25 cellular contexts compared by ENCODE assay signal in genomic region chr10:77317221-77317620, GRCh38.
"Had no signal": no experiment of that assay in that cellular context is flagged by ENCODE, and none has a peak within 500 bp of the region (broad histone marks: within the 10 kb centered on the region; RNA-seq: fewer than 3 reads in every experiment).

No MANE protein-coding gene starts in this region.

- H3K27me3 ChIP-seq: adrenal gland, brain microvascular endothelial cell, colonic mucosa, gastroesophageal sphincter had no signal

- H3K4me3 ChIP-seq: adrenal gland, colonic mucosa, esophagus squamous epithelium, gastroesophageal sphincter had no signal

- H3K27ac ChIP-seq: adrenal gland, brain microvascular endothelial cell, colonic mucosa, epithelial cell of prostate, esophagus squamous epithelium, gastroesophageal sphincter had no signal

- H3K4me1 ChIP-seq: adrenal gland, colonic mucosa, esophagus squamous epithelium had no signal

- H3K36me3 ChIP-seq: adrenal gland, brain microvascular endothelial cell, colonic mucosa, esophagus squamous epithelium, gastroesophageal sphincter had no signal

- H3K9me3 ChIP-seq: adrenal gland, colonic mucosa, esophagus squamous epithelium, gastroesophageal sphincter had no signal

- DNase-seq: activated CD4-positive, alpha-beta memory T cell treated with anti-CD3 and anti-CD28 coated beads for 36 hours; activated CD4-positive, alpha-beta T cell treated with anti-CD3 and anti-CD28 coated beads for 36 hours; activated CD4-positive, alpha-beta T cell treated with anti-CD3 and anti-CD28 coated beads, Interleukin-2, amount 10 ng/mL, durations not matched to agents 24 days and 14 days; activated CD4-positive, CD25-positive, alpha-beta regulatory T cell; activated CD4-positive, CD25-positive, alpha-beta regulatory T cell treated with anti-CD3 and anti-CD28 coated beads, Interleukin-2, amount 50 U/mL, for 72 hours; activated CD8-positive, alpha-beta memory T cell treated with anti-CD3 and anti-CD28 coated beads, Interleukin-2, amount 10 ng/mL, durations not matched to agents 7 days and 5 days; activated CD8-positive, alpha-beta memory T cell treated with anti-CD3 and anti-CD28 coated beads, Interleukin-2, amount 50 U/mL, for 4 hours; activated CD8-positive, alpha-beta T cell treated with anti-CD3 and anti-CD28 coated beads, Interleukin-2, amount 10 ng/mL, durations not matched to agents 7 days and 5 days; activated effector memory CD4-positive, alpha-beta T cell treated with anti-CD3 and anti-CD28 coated beads, Interleukin-2, amount 50 U/mL, for 16 hours; activated naive CD4-positive, alpha-beta T cell treated with anti-CD3 and anti-CD28 coated beads for 36 hours; activated naive CD8-positive, alpha-beta T cell treated with anti-CD3 and anti-CD28 coated beads for 36 hours; activated naive CD8-positive, alpha-beta T cell treated with anti-CD3 and anti-CD28 coated beads, Interleukin-2, amount 50 U/mL, for 24 hours; activated T-cell treated with anti-CD3 and anti-CD28 coated beads, Interleukin-2, amount 50 U/mL, for 1 hour; activated T-cell treated with anti-CD3 and anti-CD28 coated beads, Interleukin-2, amount 50 U/mL, for 48 hours; adrenal gland; aorta; brain microvascular endothelial cell; colonic mucosa; effector CD8-positive, alpha-beta T cell; esophagus squamous epithelium; foreskin melanocyte; head of caudate nucleus; T-helper 2 cell had no signal

- ATAC-seq: activated CD4-positive, alpha-beta T cell treated with anti-CD3 and anti-CD28 coated beads for 36 hours; activated CD8-positive, alpha-beta memory T cell treated with anti-CD3 and anti-CD28 coated beads, Interleukin-2, amount 10 ng/mL, durations not matched to agents 7 days and 5 days; activated CD8-positive, alpha-beta T cell treated with anti-CD3 and anti-CD28 coated beads, Interleukin-2, amount 10 ng/mL, durations not matched to agents 7 days and 5 days; activated naive CD8-positive, alpha-beta T cell treated with anti-CD3 and anti-CD28 coated beads, Interleukin-2, amount 50 U/mL, for 24 hours; gastroesophageal sphincter had no signal
